10 cellular contexts compared by ENCODE assay signal in genomic region chr7:150738092-150739044, GRCh38. TPM values are rescaled to one million over a fixed set of nuclear protein-coding genes. Genes with fewer than 3 reads are reported as not detected.
DNase-seq lines count a peak whose midpoint lies in the region; ATAC-seq and FAIRE-seq lines count a peak whose summit lies in the region.
"Had no signal": no experiment of that assay in that cellular context is flagged by ENCODE, and none has a peak within 500 bp of the region (broad histone marks: within the 10 kb centered on the region; RNA-seq: fewer than 3 reads in every experiment).

No MANE protein-coding gene starts in this region.

- peaks cover 47 to 65% (median 58%) of the 10 kb centered on the region in 3 donors for H3K36me3 Mint-ChIP-seq in CD8-positive, alpha-beta memory T cell

- H3K18ac ChIP-seq in trophoblast cell (ENCODE audit: low read length) = no peak overlapping the region

- peak overlapping the region; percentile 91 to 100 (median 97) for H3K4me3 Mint-ChIP-seq in CD8-positive, alpha-beta memory T cell

- no peak overlapping the region for H3K14ac ChIP-seq in trophoblast cell (ENCODE audit: low read length)

- H3K4me3 ChIP-seq in CD8-positive, alpha-beta memory T cell (ENCODE audit: low read length) = peak overlapping the region; percentile 97
- H3K4me3 ChIP-seq in effector memory CD4-positive, alpha-beta T cell (ENCODE audit: insufficient read depth, low read depth, low read length, poor library complexity, severe bottlenecking) = peak overlapping the region; percentile 86
- no peak overlapping the region for H3K4me3 ChIP-seq in trophoblast cell (ENCODE audit: low read depth, low read length)
- H3K4me3 ChIP-seq: SJCRH30 had no signal

- H3K4me2 ChIP-seq in trophoblast cell (ENCODE audit: low read length) = no peak overlapping the region
- H3K4me2 ChIP-seq: KMS-11 had no signal

- H2BK5ac ChIP-seq in trophoblast cell (ENCODE audit: low read depth, low read length, poor library complexity) = no peak overlapping the region

- peaks cover 64 to 74% (median 70%) of the 10 kb centered on the region in 3 donors for H3K4me1 Mint-ChIP-seq in CD8-positive, alpha-beta memory T cell

- no peak overlapping the region for H2BK120ac ChIP-seq in trophoblast cell (ENCODE audit: insufficient read depth, low read length, poor library complexity)

- peaks cover 67% of the 10 kb centered on the region for H3K4me1 ChIP-seq in CD8-positive, alpha-beta memory T cell (ENCODE audit: insufficient read depth, low read length)
- peaks cover 56% of the 10 kb centered on the region for H3K4me1 ChIP-seq in effector memory CD4-positive, alpha-beta T cell (ENCODE audit: control insufficient read depth, insufficient read depth, low read length, poor library complexity, severe bottlenecking)
- H3K4me1 ChIP-seq in trophoblast cell (ENCODE audit: control insufficient read depth in 1 of 2, insufficient read depth in 2 of 2, low read length in 2 of 2) = no peaks in the 10 kb centered on the region
- H3K4me1 ChIP-seq: SJCRH30 had no signal

- H3K79me1 ChIP-seq in trophoblast cell (ENCODE audit: low read length) = no peaks in the 10 kb centered on the region

- H2BK12ac ChIP-seq in trophoblast cell (ENCODE audit: low read length) = no peak overlapping the region

- no peak overlapping the region for H3K23ac ChIP-seq in trophoblast cell (ENCODE audit: low read length)

- no peaks in the 10 kb centered on the region for H3K79me2 ChIP-seq in trophoblast cell (ENCODE audit: control insufficient read depth, insufficient read depth, low read length, poor library complexity)

- no peak overlapping the region for H3K4ac ChIP-seq in trophoblast cell (ENCODE audit: low read depth, low read length)

- ATAC-seq in GM19035 (IDR thresholded peaks at IDR 0.05; ENCODE audit: unreplicated experiment) = no peak

- H3K9me3 Mint-ChIP-seq in CD8-positive, alpha-beta memory T cell = peaks cover 0 to 3% (median 0%) of the 10 kb centered on the region in 5 donors

- H4K91ac ChIP-seq in trophoblast cell (ENCODE audit: low read depth, low read length) = no peak overlapping the region

- no CpG with 5 or more reads among the region's 11 CpGs for WGBS in trophoblast cell (ENCODE audit: extremely low coverage, insufficient coverage, insufficient read length)

- CTCF ChIA-PET in CD8-positive, alpha-beta memory T cell (lab: Charles Lee) = interaction anchor here (0.8 to 3.4 kb wide), 12 partner anchors 12 to 300 kb away, joined by 3 to 17 read pairs (median 5); partner anchors contain the start of genes GIMAP1, GIMAP4, GIMAP7 and GIMAP8

- H4K8ac ChIP-seq in trophoblast cell (ENCODE audit: low read depth, low read length) = no peak overlapping the region

- no peaks in the 10 kb centered on the region for H3K27me3 Mint-ChIP-seq in CD8-positive, alpha-beta memory T cell

- FAIRE-seq in RCC 7860 (lab: Jason Lieb, UNC) = no peak

- no peak overlapping the region for H4K12ac ChIP-seq in trophoblast cell (ENCODE audit: low read depth, low read length)

- H3K9ac ChIP-seq in trophoblast cell (ENCODE audit: low read length) = no peak overlapping the region
- H3K9ac ChIP-seq: KMS-11 had no signal

- DNase-seq in CD8-positive, alpha-beta memory T cell = peak in 1 of 5 donors; percentile 32
- DNase-seq in RCC 7860 (ENCODE audit: low spot score) (peak; percentile 40), trophoblast cell (peak; percentile 57 to 84), hepatic stellate cell (ENCODE audit: low spot score) (no peak), NCI-H524 treated with DMSO at 0.1 percent for 48 hours (lab: John Stamatoyannopoulos, UW) (no peak), NCI-H2107 treated with DMSO at 0.1 percent for 48 hours (lab: John Stamatoyannopoulos, UW; ENCODE audit: unreplicated experiment) (no peak)
- peak in 1 of 3 donors; percentile 30 for DNase-seq in effector memory CD4-positive, alpha-beta T cell
- DNase-seq: SJCRH30 had no signal

- H2AFZ ChIP-seq in trophoblast cell (ENCODE audit: insufficient read depth, low read length, poor library complexity) = no peak overlapping the region

- peaks cover 55% of the 10 kb centered on the region for H3K36me3 ChIP-seq in CD8-positive, alpha-beta memory T cell (ENCODE audit: insufficient read depth, low read length)
- peaks cover 39% of the 10 kb centered on the region for H3K36me3 ChIP-seq in effector memory CD4-positive, alpha-beta T cell (ENCODE audit: control insufficient read depth, insufficient read depth, low read length)
- no peaks in the 10 kb centered on the region for H3K36me3 ChIP-seq in trophoblast cell (ENCODE audit: control insufficient read depth in 1 of 2, insufficient read depth in 2 of 2, low read length in 2 of 2)
- H3K36me3 ChIP-seq: SJCRH30 had no signal

- peak overlapping the region; percentile 73 to 99 (median 96) for H3K27ac Mint-ChIP-seq in CD8-positive, alpha-beta memory T cell

- POLR2A ChIA-PET in CD8-positive, alpha-beta memory T cell (lab: Charles Lee) = interaction anchor here (0.7 to 3.0 kb wide), 9 partner anchors 9 to 287 kb away, joined by 3 to 17 read pairs (median 3); partner anchors contain the start of genes GIMAP1, GIMAP6 and GIMAP7

- peak overlapping the region; percentile 82 for H3K27ac ChIP-seq in CD8-positive, alpha-beta memory T cell (ENCODE audit: low read depth, low read length)
- H3K27ac ChIP-seq in effector memory CD4-positive, alpha-beta T cell (ENCODE audit: insufficient read depth, low read length, poor library complexity, severe bottlenecking) = peak overlapping the region; percentile 85
- no peak overlapping the region for H3K27ac ChIP-seq in trophoblast cell (ENCODE audit: low read depth, low read length)
- H3K27ac ChIP-seq: KMS-11, SJCRH30 had no signal

- no peak overlapping the region for H2AK5ac ChIP-seq in trophoblast cell (ENCODE audit: low read length)

- H3K27me3 ChIP-seq in CD8-positive, alpha-beta memory T cell (ENCODE audit: insufficient read depth, low read length, poor library complexity, severe bottlenecking) = no peaks in the 10 kb centered on the region
- no peaks in the 10 kb centered on the region for H3K27me3 ChIP-seq in effector memory CD4-positive, alpha-beta T cell (replicated peaks; ENCODE audit: control insufficient read depth, insufficient read depth, low read length, poor library complexity, severe bottlenecking)
- peaks cover 8% of the 10 kb centered on the region for H3K27me3 ChIP-seq in trophoblast cell (ENCODE audit: insufficient read depth, low read length)

- no peaks in the 10 kb centered on the region for H3K9me3 ChIP-seq in CD8-positive, alpha-beta memory T cell (ENCODE audit: low read length)
- no peaks in the 10 kb centered on the region for H3K9me3 ChIP-seq in effector memory CD4-positive, alpha-beta T cell (ENCODE audit: control insufficient read depth, low read length)
- H3K9me3 ChIP-seq in trophoblast cell (ENCODE audit: insufficient read depth, low read depth, low read length) = no peaks in the 10 kb centered on the region
- H3K9me3 ChIP-seq: SJCRH30 had no signal

RNA-seq across cellular contexts. Expression of gene GIMAP5, which starts 1.1 kb away (rescaled TPM):
- 10 to 100 TPM; 63.9 to 70.4 TPM for total RNA-seq in CD8-positive, alpha-beta memory T cell
- polyA plus RNA-seq in CD8-positive, alpha-beta memory T cell = 475 TPM
- not detected in 2 replicates for polyA plus RNA-seq in trophoblast cell (2013)
- total RNA-seq: SJCRH30 had no signal

RNA-seq across cellular contexts. Expression of gene GIMAP1, which starts 22.0 kb away (rescaled TPM):
- 10 to 100 TPM in 1 of 2 experiments, 1 to 10 TPM in 1; 9.8 to 10.0 TPM for total RNA-seq in CD8-positive, alpha-beta memory T cell
- 86.1 TPM for polyA plus RNA-seq in CD8-positive, alpha-beta memory T cell
- not detected in 2 replicates for polyA plus RNA-seq in trophoblast cell (2013)
- total RNA-seq: SJCRH30 had no signal

RNA-seq across cellular contexts. Expression of gene GIMAP2, which starts 52.9 kb away (rescaled TPM):
- total RNA-seq in CD8-positive, alpha-beta memory T cell = 10 to 100 TPM; 40.4 to 42.9 TPM
- 88.0 TPM for polyA plus RNA-seq in CD8-positive, alpha-beta memory T cell
- polyA plus RNA-seq in trophoblast cell (2013) = not detected in 2 replicates
- total RNA-seq: SJCRH30 had no signal

Comparison
In these comparisons a context has a peak if more than half of its experiments do, and no peak if none do; other contexts are left out.
1. DNase-seq: peak in RCC 7860 (single experiment) and trophoblast cell (2 of 2); none in hepatic stellate cell (single experiment), NCI-H524 treated with DMSO at 0.1 percent for 48 hours (single experiment) and NCI-H2107 treated with DMSO at 0.1 percent for 48 hours (single experiment).